ENCODE assay signal across 16 cellular contexts in the genomic region with DNA sequence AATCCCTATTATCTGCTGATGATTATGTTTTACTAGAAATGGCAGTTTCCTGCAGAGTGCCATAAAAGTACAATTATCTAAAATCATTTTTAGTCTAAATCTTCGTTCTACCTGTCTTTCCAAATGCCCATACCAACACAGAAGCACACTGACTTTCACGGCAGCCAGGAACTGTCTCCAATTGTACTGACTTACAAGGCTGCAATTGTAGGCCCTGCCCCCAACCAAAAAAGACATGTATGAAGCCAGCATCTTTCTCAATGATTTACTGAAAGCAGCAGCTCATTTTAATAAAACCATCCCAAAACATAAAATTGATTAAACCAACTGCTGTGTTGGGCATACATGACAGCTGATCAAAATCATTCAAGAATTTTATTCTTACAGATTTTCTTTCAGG.
"Had no signal": no experiment of that assay in that cellular context is flagged by ENCODE, and none has a peak within 500 bp of the region (broad histone marks: within the 10 kb centered on the region; RNA-seq: fewer than 3 reads in every experiment).

No MANE protein-coding gene starts in this region.

- H3K4me3 Mint-ChIP-seq: naive thymus-derived CD8-positive, alpha-beta T cell; type B pancreatic cell had no signal

- DNase-seq: effector CD8-positive, alpha-beta T cell; glutamatergic neuron; left colon; left ventricle myocardium superior; mucosa of descending colon; naive thymus-derived CD8-positive, alpha-beta T cell; small intestine; stimulated activated CD4-positive, alpha-beta T cell treated with anti-CD3 and anti-CD28 coated beads, Interleukin-12 subunit alpha, Interleukin-12 subunit beta, amount 100 ng/mL, for 4 hours; stimulated activated naive CD4-positive, alpha-beta T cell; stomach; thyroid gland had no signal

- H3K27ac Mint-ChIP-seq: naive thymus-derived CD8-positive, alpha-beta T cell; type B pancreatic cell had no signal

- H3K27me3 Mint-ChIP-seq: naive thymus-derived CD8-positive, alpha-beta T cell; type B pancreatic cell had no signal

- ATAC-seq: left colon; left ventricle myocardium superior; mucosa of descending colon; naive thymus-derived CD8-positive, alpha-beta T cell had no signal

- H3K9me3 Mint-ChIP-seq: naive thymus-derived CD8-positive, alpha-beta T cell; type B pancreatic cell had no signal

- H3K27ac ChIP-seq: coronary artery, neutrophil, right atrium auricular region, stomach, suprapubic skin, thyroid gland had no signal
